In the genomic region with DNA sequence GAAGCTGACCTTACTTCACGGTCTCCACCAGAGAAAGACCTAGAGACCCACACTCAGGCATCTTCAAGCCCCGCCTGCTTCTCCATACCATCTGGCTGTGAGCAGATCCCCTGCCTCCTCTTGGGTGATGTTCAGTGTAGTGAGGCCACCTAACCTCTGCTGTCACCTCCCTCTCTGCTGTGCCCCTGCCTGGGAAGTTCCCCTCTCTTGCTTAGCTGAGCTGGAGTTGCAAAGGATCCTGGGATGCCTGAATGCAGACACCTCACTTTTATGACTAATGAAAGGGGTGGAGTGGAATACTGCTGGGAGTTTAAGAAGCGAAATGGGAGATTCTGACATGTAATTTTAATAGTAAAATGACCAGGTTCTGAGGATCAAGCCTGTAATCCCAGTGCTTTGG, we compare ENCODE assay signal across 15 cellular contexts. TPM values are rescaled to one million over a fixed set of nuclear protein-coding genes. Genes with fewer than 3 reads are reported as not detected.
DNase-seq lines count a peak whose midpoint lies in the region; TF ChIP-seq lines count a peak whose summit lies in the region.
"Had no signal": no experiment of that assay in that cellular context is flagged by ENCODE, and none has a peak within 500 bp of the region (broad histone marks: within the 10 kb centered on the region; RNA-seq: fewer than 3 reads in every experiment).

No MANE protein-coding gene starts in this region.

- no peaks in the 10 kb centered on the region for H3K27me3 ChIP-seq in HAP-1 (ENCODE audit: low read depth)

- H3K36me3 ChIP-seq in HAP-1 (replicated peaks), result no peaks in the 10 kb centered on the region
- H3K36me3 ChIP-seq: esophagus muscularis mucosa had no signal

- no peaks in the 10 kb centered on the region for H3K9me3 ChIP-seq in HAP-1
- H3K9me3 ChIP-seq: esophagus muscularis mucosa had no signal

- TF ChIP-seq CTCF in fibroblast of the aortic adventitia (IDR thresholded peaks at IDR 0.05; ENCODE audit: insufficient read depth, low read length), result no peak

- in situ Hi-C loops in HAP-1 (cut with MboI; ENCODE audit: low sequenced_read_pairs), result loop anchor here (10.0 to 25.0 kb wide), 3 partner anchors 518 to 982 kb away; a partner anchor contains a TSS

- DNase-seq in activated effector memory CD4-positive, alpha-beta T cell treated with anti-CD3 and anti-CD28 coated beads, Interleukin-2, amount 50 U/mL, for 16 hours, result peak; percentile 52
- DNase-seq in activated effector memory CD4-positive, alpha-beta T cell treated with Interleukin-2 at 50 U/mL for 16 hours, result no peak
- peak; percentile 22 for DNase-seq in SW480 (ENCODE audit: low spot score)
- DNase-seq in fibroblast of the aortic adventitia (ENCODE audit: low read depth), result peak; percentile 35
- DNase-seq in HT-29 (ENCODE audit: low spot score), result no peak
- DNase-seq in HAP-1 (ENCODE audit: low spot score in 2 of 2), result no peak
- no peak for DNase-seq in NCI-H510A (lab: John Stamatoyannopoulos, UW)
- no peak for DNase-seq in stimulated activated CD4-positive, alpha-beta T cell treated with anti-CD3 and anti-CD28 coated beads, Interleukin-12 subunit alpha, Interleukin-12 subunit beta, amount 100 ng/mL, for 4 hours
- DNase-seq: activated naive CD4-positive, alpha-beta T cell treated with anti-CD3 and anti-CD28 coated beads, Interleukin-2, amount 10 ng/mL, durations not matched to agents 7 days and 5 days; cerebellar nuclear complex; DMS 273 treated with DMSO at 0.1 percent for 48 hours; H7; NCI-H1105 treated with DMSO at 0.1 percent for 48 hours; trophoblast cell had no signal

- H3K4me1 ChIP-seq in HAP-1, result no peaks in the 10 kb centered on the region

- no peak overlapping the region for H3K4me3 ChIP-seq in fibroblast of the aortic adventitia (ENCODE audit: low read depth, low read length)
- H3K4me3 ChIP-seq in HAP-1, result no peak overlapping the region
- H3K4me3 ChIP-seq: esophagus muscularis mucosa had no signal

RNA-seq across cellular contexts. Expression of a gene that starts 5.8 kb away (rescaled TPM):
- total RNA-seq in fibroblast of the aortic adventitia (ENCODE audit: low replicate concordance), result 0.09 and 1.8 TPM in 2 replicates
- total RNA-seq in HT-29 (2014; rRNA removed; shearing (Covaris generic)), result not detected in 2 replicates

Comparison
In these comparisons a context has a peak if more than half of its experiments do, and no peak if none do; other contexts are left out.
1. DNase-seq: peak in activated effector memory CD4-positive, alpha-beta T cell treated with anti-CD3 and anti-CD28 coated beads, Interleukin-2, amount 50 U/mL, for 16 hours (single experiment), SW480 (single experiment) and fibroblast of the aortic adventitia (single experiment); none in activated effector memory CD4-positive, alpha-beta T cell treated with Interleukin-2 at 50 U/mL for 16 hours (single experiment), HT-29 (single experiment), HAP-1 (0 of 2), NCI-H510A (single experiment) and stimulated activated CD4-positive, alpha-beta T cell treated with anti-CD3 and anti-CD28 coated beads, Interleukin-12 subunit alpha, Interleukin-12 subunit beta, amount 100 ng/mL, for 4 hours (single experiment).